10 cellular contexts compared by ENCODE assay signal in genomic region chr11:74683279-74683871, GRCh38. TPM values are rescaled to one million over a fixed set of nuclear protein-coding genes. Genes with fewer than 3 reads are reported as not detected.
DNase-seq lines count a peak whose midpoint lies in the region; ATAC-seq and TF ChIP-seq lines count a peak whose summit lies in the region.
"Had no signal": no experiment of that assay in that cellular context is flagged by ENCODE, and none has a peak within 500 bp of the region (broad histone marks: within the 10 kb centered on the region; RNA-seq: fewer than 3 reads in every experiment).

No MANE protein-coding gene starts in this region.

- H3K27me3 Mint-ChIP-seq in activated T-helper 1 cell treated with anti-CD3 and anti-CD28 coated beads, Interleukin-12 subunit alpha, Interleukin-12 subunit beta, Interleukin-2, Interleukin-4 antibody, amounts not matched to agents 30 ng/mL and 10 ng/mL and 1 ng/mL, durations not matched to agents 14 hours and 24 hours and 36 hours (ENCODE audit: insufficient read depth), result peaks cover 28% of the 10 kb centered on the region

- no peaks in the 10 kb centered on the region for H3K4me1 Mint-ChIP-seq in activated T-helper 1 cell treated with anti-CD3 and anti-CD28 coated beads, Interleukin-12 subunit alpha, Interleukin-12 subunit beta, Interleukin-2, Interleukin-4 antibody, amounts not matched to agents 30 ng/mL and 10 ng/mL and 1 ng/mL, durations not matched to agents 14 hours and 24 hours and 36 hours (ENCODE audit: low read depth)

- no peaks in the 10 kb centered on the region for H3K9me3 Mint-ChIP-seq in activated T-helper 1 cell treated with anti-CD3 and anti-CD28 coated beads, Interleukin-12 subunit alpha, Interleukin-12 subunit beta, Interleukin-2, Interleukin-4 antibody, amounts not matched to agents 30 ng/mL and 10 ng/mL and 1 ng/mL, durations not matched to agents 14 hours and 24 hours and 36 hours

- H3K4me3 Mint-ChIP-seq in activated T-helper 1 cell treated with anti-CD3 and anti-CD28 coated beads, Interleukin-12 subunit alpha, Interleukin-12 subunit beta, Interleukin-2, Interleukin-4 antibody, amounts not matched to agents 30 ng/mL and 10 ng/mL and 1 ng/mL, durations not matched to agents 14 hours and 24 hours and 36 hours, result no peak overlapping the region

- peak; percentile 42 to 52 for TF ChIP-seq CTCF in left lung (IDR thresholded peaks at IDR 0.05)

- H3K4me1 ChIP-seq in HUES64 (ENCODE audit: insufficient read depth, low read length) (no peaks in the 10 kb centered on the region), duodenal mucosa (ENCODE audit: control insufficient read depth in 1 of 2, insufficient read depth in 2 of 2, low read length in 2 of 2) (peaks cover 0 to 6% of the 10 kb centered on the region in 2 donors), left lung (peaks cover 0 to 28% of the 10 kb centered on the region in 2 donors)

- no peaks in the 10 kb centered on the region for H3K36me3 ChIP-seq in HUES64 (ENCODE audit: insufficient read depth, low read length)
- no peaks in the 10 kb centered on the region for H3K36me3 ChIP-seq in duodenal mucosa (ENCODE audit: control insufficient read depth in 1 of 2, insufficient read depth in 2 of 2, low read length in 2 of 2)
- no peaks in the 10 kb centered on the region for H3K36me3 ChIP-seq in left lung

- 7% methylated on average over 59 of the region's 59 CpGs for WGBS in HUES64

- ATAC-seq in left lung (peak; percentile 49), HG02852 (IDR thresholded peaks at IDR 0.05; ENCODE audit: unreplicated experiment) (no peak), GM21528 (IDR thresholded peaks at IDR 0.05; ENCODE audit: low FRiP score, unreplicated experiment) (no peak)

- H3K27ac Mint-ChIP-seq in activated T-helper 1 cell treated with anti-CD3 and anti-CD28 coated beads, Interleukin-12 subunit alpha, Interleukin-12 subunit beta, Interleukin-2, Interleukin-4 antibody, amounts not matched to agents 30 ng/mL and 10 ng/mL and 1 ng/mL, durations not matched to agents 14 hours and 24 hours and 36 hours, result no peak overlapping the region

- H3K36me3 Mint-ChIP-seq in activated T-helper 1 cell treated with anti-CD3 and anti-CD28 coated beads, Interleukin-12 subunit alpha, Interleukin-12 subunit beta, Interleukin-2, Interleukin-4 antibody, amounts not matched to agents 30 ng/mL and 10 ng/mL and 1 ng/mL, durations not matched to agents 14 hours and 24 hours and 36 hours (ENCODE audit: low read depth), result no peaks in the 10 kb centered on the region

- DNase-seq in left lung, result peak; percentile 37 to 80
- peak in 48 of 49 donors; percentile 27 to 90 (median 75) for DNase-seq in substantia nigra (lab: John Stamatoyannopoulos, UW)
- no peak for DNase-seq in NCI-H2107 treated with DMSO at 0.1 percent for 48 hours (lab: John Stamatoyannopoulos, UW; ENCODE audit: unreplicated experiment)
- no peak for DNase-seq in activated T-helper 1 cell treated with anti-CD3 and anti-CD28 coated beads, Interleukin-12 subunit alpha, Interleukin-12 subunit beta, Interleukin-2, Interleukin-4 antibody, amounts not matched to agents 30 ng/mL and 10 ng/mL and 1 ng/mL, durations not matched to agents 14 hours and 24 hours and 36 hours (ENCODE audit: low spot score)

- peaks cover 10% of the 10 kb centered on the region for H3K27me3 ChIP-seq in HUES64 (ENCODE audit: insufficient read depth, low read length)
- peaks cover 2 to 6% of the 10 kb centered on the region in 2 donors for H3K27me3 ChIP-seq in duodenal mucosa (ENCODE audit: control insufficient read depth in 1 of 2, insufficient read depth in 2 of 2, low read length in 2 of 2)
- H3K27me3 ChIP-seq in left lung, result peaks cover 0 to 20% of the 10 kb centered on the region in 2 donors

- H3K9ac ChIP-seq in HUES64 (ENCODE audit: low read depth, low read length), result peak overlapping the region; percentile 64
- H3K9ac ChIP-seq in duodenal mucosa (ENCODE audit: low read depth in 1 of 2, low read length in 2 of 2), result peak overlapping the region in 1 of 2 donors; percentile 17

- H3K27ac ChIP-seq in HUES64 (ENCODE audit: low read depth, low read length) (no peak overlapping the region), duodenal mucosa (ENCODE audit: low read depth, low read length) (no peak overlapping the region), left lung (peak overlapping the region in 1 of 2 donors; percentile 7), substantia nigra (ENCODE audit: low read depth, low read length, poor library complexity, severe bottlenecking) (peak overlapping the region; percentile 86)
- H3K27ac ChIP-seq: epithelial cell of prostate had no signal

- H3K9me3 ChIP-seq in HUES64 (ENCODE audit: insufficient read depth, low read depth, low read length), result no peaks in the 10 kb centered on the region
- no peaks in the 10 kb centered on the region for H3K9me3 ChIP-seq in duodenal mucosa (ENCODE audit: control insufficient read depth in 1 of 2, low read length in 2 of 2)
- H3K9me3 ChIP-seq in left lung, result no peaks in the 10 kb centered on the region

- H3K4me3 ChIP-seq in HUES64 (ENCODE audit: low read length), result peak overlapping the region; percentile 57
- peak overlapping the region; percentile 24 to 36 for H3K4me3 ChIP-seq in duodenal mucosa (ENCODE audit: low read depth in 1 of 2, low read length in 2 of 2)
- H3K4me3 ChIP-seq in left lung, result peak overlapping the region; percentile 29 to 36

- intact Hi-C loops in left lung (cut with DNase I), result no loop called here
- intact Hi-C loops in activated T-helper 1 cell treated with anti-CD3 and anti-CD28 coated beads, Interleukin-12 subunit alpha, Interleukin-12 subunit beta, Interleukin-2, Interleukin-4 antibody, amounts not matched to agents 30 ng/mL and 10 ng/mL and 1 ng/mL, durations not matched to agents 14 hours and 24 hours and 36 hours (cut with micrococcal nuclease), result no loop called here

RNA-seq across cellular contexts. Expression of gene CHRDL2, which starts 47.9 kb away (rescaled TPM):
- 0.10 TPM for polyA plus RNA-seq in HUES64 (2013, experiment 1 of 2)
- polyA plus RNA-seq in HUES64 (2013, experiment 2 of 2), result not detected
- 1 to 10 TPM; 1.3 to 5.2 TPM for total RNA-seq in left lung
- total RNA-seq in activated T-helper 1 cell treated with anti-CD3 and anti-CD28 coated beads, Interleukin-12 subunit alpha, Interleukin-12 subunit beta, Interleukin-2, Interleukin-4 antibody, amounts not matched to agents 30 ng/mL and 10 ng/mL and 1 ng/mL, durations not matched to agents 14 hours and 24 hours and 36 hours, result not detected in 2 replicates
- total RNA-seq: LHCN-M2 had no signal

Comparison
In these comparisons a context has a peak if more than half of its experiments do, and no peak if none do; other contexts are left out.
1. DNase-seq: peak in left lung (2 of 2) and substantia nigra (48 of 49); none in NCI-H2107 treated with DMSO at 0.1 percent for 48 hours (single experiment) and activated T-helper 1 cell treated with anti-CD3 and anti-CD28 coated beads, Interleukin-12 subunit alpha, Interleukin-12 subunit beta, Interleukin-2, Interleukin-4 antibody, amounts not matched to agents 30 ng/mL and 10 ng/mL and 1 ng/mL, durations not matched to agents 14 hours and 24 hours and 36 hours (single experiment).
2. Peak in every context shown above with its lines, with median percentiles within 50 percentile points of each other: H3K4me3 ChIP-seq.